In genomic region chr17:59746849-59747445, GRCh38 we compare ENCODE assay signal across 8 cellular contexts. TPM values are rescaled to one million over a fixed set of nuclear protein-coding genes. Genes with fewer than 3 reads are reported as not detected.
A peak's percentile ranks its signal among the peaks of the same experiment; 100 is the strongest.
DNase-seq lines count a peak whose midpoint lies in the region; ATAC-seq and TF ChIP-seq lines count a peak whose summit lies in the region.

No MANE protein-coding gene starts in this region.

- no peaks in the 10 kb centered on the region for H4K20me1 ChIP-seq in OCI-LY7 (ENCODE audit: insufficient read depth, low read length)

- no peak overlapping the region for H3K27ac ChIP-seq in OCI-LY7 (ENCODE audit: low read depth, low read length, poor library complexity, severe bottlenecking)

- H3K9me3 Mint-ChIP-seq in activated T-helper 2 cell treated with anti-CD3 and anti-CD28 coated beads, Interferon-gamma antibody, Interleukin-2, Interleukin-4, amounts not matched to agents 10 μg/mL and 5 μg/mL and 100 μg/mL, durations not matched to agents 14 hours and 24 hours and 36 hours: peaks cover 6% of the 10 kb centered on the region

- H3K36me3 ChIP-seq in BJ (ENCODE audit: control insufficient read depth, insufficient read depth, low read length): no peaks in the 10 kb centered on the region
- peaks cover 14% of the 10 kb centered on the region for H3K36me3 ChIP-seq in OCI-LY7 (ENCODE audit: insufficient read depth, low read length)

- no TSS peak for BruUV-seq in OCI-LY7 (replicated peaks; lab: Mats Ljungman, UMichigan)

- no peak overlapping the region for H3K27ac Mint-ChIP-seq in activated T-helper 2 cell treated with anti-CD3 and anti-CD28 coated beads, Interferon-gamma antibody, Interleukin-2, Interleukin-4, amounts not matched to agents 10 μg/mL and 5 μg/mL and 100 μg/mL, durations not matched to agents 14 hours and 24 hours and 36 hours

- no peaks in the 10 kb centered on the region for H3K9me3 ChIP-seq in OCI-LY7 (ENCODE audit: low read length)

- intact Hi-C loops in OCI-LY7 (cut with micrococcal nuclease; ENCODE audit: unreplicated experiment): loop anchor here (5.0 kb wide), 1 partner anchor 225 kb away; no protein-coding TSS in a partner anchor
- intact Hi-C loops in activated T-helper 2 cell treated with anti-CD3 and anti-CD28 coated beads, Interferon-gamma antibody, Interleukin-2, Interleukin-4, amounts not matched to agents 10 μg/mL and 5 μg/mL and 100 μg/mL, durations not matched to agents 14 hours and 24 hours and 36 hours (cut with micrococcal nuclease): no loop called here

- H3K27me3 ChIP-seq in BJ (ENCODE audit: control insufficient read depth, insufficient read depth, low read length): no peaks in the 10 kb centered on the region

- H3K9me2 ChIP-seq in OCI-LY7 (ENCODE audit: insufficient read depth, low read length): no peaks in the 10 kb centered on the region

- POLR2A ChIA-PET in BJ (lab: Charles Lee): no interaction called here
- POLR2A ChIA-PET in OCI-LY7 (lab: Charles Lee): interaction anchor here (0.6 to 0.8 kb wide), 3 partner anchors 60 to 220 kb away, joined by 3 read pairs; no protein-coding TSS in a partner anchor

- no peak for DNase-seq in BJ (ENCODE audit: low read depth)
- DNase-seq in GM20000 (ENCODE audit: low spot score): peak; percentile 26
- peak; percentile 63 for DNase-seq in OCI-LY7 (ENCODE audit: low spot score)
- DNase-seq in dermis microvascular lymphatic vessel endothelial cell (ENCODE audit: low read depth in 2 of 2): peak; percentile 47 to 70
- peak; percentile 62 for DNase-seq in myocyte (ENCODE audit: low read depth)
- no peak for DNase-seq in activated T-helper 2 cell treated with anti-CD3 and anti-CD28 coated beads, Interferon-gamma antibody, Interleukin-2, Interleukin-4, amounts not matched to agents 10 μg/mL and 5 μg/mL and 100 μg/mL, durations not matched to agents 14 hours and 24 hours and 36 hours (ENCODE audit: low spot score)

- peaks cover 13% of the 10 kb centered on the region for H3K4me1 Mint-ChIP-seq in activated T-helper 2 cell treated with anti-CD3 and anti-CD28 coated beads, Interferon-gamma antibody, Interleukin-2, Interleukin-4, amounts not matched to agents 10 μg/mL and 5 μg/mL and 100 μg/mL, durations not matched to agents 14 hours and 24 hours and 36 hours (ENCODE audit: low read depth)

- H3K79me2 ChIP-seq in OCI-LY7 (ENCODE audit: insufficient read depth, low read depth, low read length): no peaks in the 10 kb centered on the region

- H3K4me3 ChIP-seq in BJ (ENCODE audit: low read depth, low read length) (no peak overlapping the region), OCI-LY7 (ENCODE audit: low read depth, low read length, poor library complexity, severe bottlenecking) (no peak overlapping the region)

- CTCF ChIA-PET in BJ (lab: Yijun Ruan, JAX): interaction anchor here (0.6 to 3.6 kb wide), 14 partner anchors 10 to 168 kb away, joined by 3 to 18 read pairs (median 4); partner anchors contain the start of genes RPS6KB1 and TUBD1
- CTCF ChIA-PET in OCI-LY7 (lab: Charles Lee; ENCODE audit: unreplicated experiment): no interaction called here

- H3K4me1 ChIP-seq in OCI-LY7 (ENCODE audit: insufficient read depth, low read length, poor library complexity, severe bottlenecking): peaks cover 5% of the 10 kb centered on the region

- H3K4me3 Mint-ChIP-seq in activated T-helper 2 cell treated with anti-CD3 and anti-CD28 coated beads, Interferon-gamma antibody, Interleukin-2, Interleukin-4, amounts not matched to agents 10 μg/mL and 5 μg/mL and 100 μg/mL, durations not matched to agents 14 hours and 24 hours and 36 hours (ENCODE audit: low read depth): no peak overlapping the region

- peaks cover 22% of the 10 kb centered on the region for H3K36me3 Mint-ChIP-seq in activated T-helper 2 cell treated with anti-CD3 and anti-CD28 coated beads, Interferon-gamma antibody, Interleukin-2, Interleukin-4, amounts not matched to agents 10 μg/mL and 5 μg/mL and 100 μg/mL, durations not matched to agents 14 hours and 24 hours and 36 hours (ENCODE audit: low read depth)

- H3K27me3 Mint-ChIP-seq in activated T-helper 2 cell treated with anti-CD3 and anti-CD28 coated beads, Interferon-gamma antibody, Interleukin-2, Interleukin-4, amounts not matched to agents 10 μg/mL and 5 μg/mL and 100 μg/mL, durations not matched to agents 14 hours and 24 hours and 36 hours (ENCODE audit: low read depth): no peaks in the 10 kb centered on the region

- H2AFZ ChIP-seq in OCI-LY7 (ENCODE audit: low read length): no peak overlapping the region

- no peak overlapping the region for H3K4me2 ChIP-seq in OCI-LY7 (ENCODE audit: low read length)

- no peak for ATAC-seq in HG03159 (IDR thresholded peaks at IDR 0.05; ENCODE audit: unreplicated experiment)
- ATAC-seq in HG02973 (IDR thresholded peaks at IDR 0.05; ENCODE audit: unreplicated experiment): no peak

- TF ChIP-seq CTCF in BJ (IDR thresholded peaks at IDR 0.05; ENCODE audit: insufficient read depth, low read depth, low read length): peak; percentile 62
- TF ChIP-seq CTCF in GM20000 (IDR thresholded peaks at IDR 0.05; ENCODE audit: extremely low read depth, missing control alignments): peak; percentile 26
- TF ChIP-seq CTCF in OCI-LY7 (conservative IDR thresholded peaks at IDR 0.05; ENCODE audit: low read length): peak; percentile 95

RNA-seq across cellular contexts. Expression of gene VMP1, which starts 39.5 kb away (rescaled TPM):
- 105 and 186 TPM in 2 replicates for polyA plus RNA-seq in BJ (2011; rRNA removed)
- polyA minus RNA-seq in BJ (2011; rRNA and poly(A)+ RNA removed): 276 and 308 TPM in 2 replicates
- total RNA-seq in OCI-LY7 (2014; rRNA removed; shearing (Covaris generic)): 29.2 and 35.8 TPM in 2 replicates
- total RNA-seq in OCI-LY7 (2022): 38.0 and 41.9 TPM in 2 replicates
- total RNA-seq in dermis microvascular lymphatic vessel endothelial cell: 96.5 and 118 TPM in 2 replicates
- 234 and 277 TPM in 2 replicates for total RNA-seq in myocyte
- polyA plus RNA-seq in myocyte (2012): 108 TPM
- total RNA-seq in activated T-helper 2 cell treated with anti-CD3 and anti-CD28 coated beads, Interferon-gamma antibody, Interleukin-2, Interleukin-4, amounts not matched to agents 10 μg/mL and 5 μg/mL and 100 μg/mL, durations not matched to agents 14 hours and 24 hours and 36 hours: 479 and 499 TPM in 2 replicates

RNA-seq across cellular contexts. Expression of gene PTRH2, which starts 39.7 kb away (rescaled TPM):
- polyA plus RNA-seq in BJ (2011; rRNA removed): 31.4 and 42.4 TPM in 2 replicates
- 6.5 and 10.0 TPM in 2 replicates for polyA minus RNA-seq in BJ (2011; rRNA and poly(A)+ RNA removed)
- 27.0 and 33.6 TPM in 2 replicates for total RNA-seq in OCI-LY7 (2014; rRNA removed; shearing (Covaris generic))
- total RNA-seq in OCI-LY7 (2022): 25.7 and 34.5 TPM in 2 replicates
- 22.0 and 31.6 TPM in 2 replicates for total RNA-seq in dermis microvascular lymphatic vessel endothelial cell
- total RNA-seq in myocyte: 27.2 and 37.9 TPM in 2 replicates
- polyA plus RNA-seq in myocyte (2012): 38.6 TPM
- 48.3 and 50.3 TPM in 2 replicates for total RNA-seq in activated T-helper 2 cell treated with anti-CD3 and anti-CD28 coated beads, Interferon-gamma antibody, Interleukin-2, Interleukin-4, amounts not matched to agents 10 μg/mL and 5 μg/mL and 100 μg/mL, durations not matched to agents 14 hours and 24 hours and 36 hours

Comparison
In these comparisons a context has a peak if more than half of its experiments do, and no peak if none do; other contexts are left out.
1. DNase-seq: peak in GM20000 (single experiment), OCI-LY7 (single experiment), dermis microvascular lymphatic vessel endothelial cell (2 of 2) and myocyte (single experiment); none in BJ (single experiment) and activated T-helper 2 cell treated with anti-CD3 and anti-CD28 coated beads, Interferon-gamma antibody, Interleukin-2, Interleukin-4, amounts not matched to agents 10 μg/mL and 5 μg/mL and 100 μg/mL, durations not matched to agents 14 hours and 24 hours and 36 hours (single experiment).
2. CTCF ChIP-seq: peak in every context shown above with its lines; median percentile 95 in OCI-LY7; 62 in BJ; 26 in GM20000.